ENCODE assay signal across 2 cellular contexts in the genomic region with DNA sequence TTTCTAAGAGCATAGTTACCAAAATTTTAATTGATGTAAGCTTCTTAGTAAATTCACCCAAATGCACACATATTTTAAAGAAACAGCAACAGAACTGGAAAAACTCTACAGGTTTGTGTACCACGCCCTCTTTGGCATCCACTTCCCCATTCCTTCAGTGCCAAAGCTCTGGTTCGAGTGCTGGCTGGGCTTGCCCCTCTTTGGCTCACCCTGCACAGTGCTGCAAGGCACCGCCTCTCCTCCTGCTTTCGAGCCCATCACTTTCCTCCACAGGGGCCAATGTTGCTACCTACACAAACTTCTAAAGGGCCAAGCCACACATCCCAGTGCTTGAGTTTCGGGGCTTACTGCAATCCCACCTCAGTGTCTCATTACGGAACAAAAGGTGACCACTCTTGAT.
TF ChIP-seq lines count a peak whose summit lies in the region.

No MANE protein-coding gene starts in this region.

TF ChIP-seq in IMR-90, 13 proteins besides CTCF, POLR2A, EP300 and RAD21:
- TF ChIP-seq NFE2L2 (IDR thresholded peaks at IDR 0.05; ENCODE audit: low read depth, low read length), result no peak
- TF ChIP-seq CEBPB (IDR thresholded peaks at IDR 0.05; ENCODE audit: low read depth, low read length), result no peak
- no peak for TF ChIP-seq SMC3 (IDR thresholded peaks at IDR 0.05; ENCODE audit: low read depth, low read length)
- TF ChIP-seq FOS (IDR thresholded peaks at IDR 0.05; ENCODE audit: low read depth, low read length), result no peak
- no peak for TF ChIP-seq BHLHE40 (IDR thresholded peaks at IDR 0.05; ENCODE audit: low read depth, low read length)
- TF ChIP-seq CHD1 (IDR thresholded peaks at IDR 0.05; ENCODE audit: low read depth, low read length), result no peak
- TF ChIP-seq MXI1 (IDR thresholded peaks at IDR 0.05; ENCODE audit: borderline replicate concordance, low read depth, low read length), result no peak
- no peak for TF ChIP-seq RFX5 (IDR thresholded peaks at IDR 0.05; ENCODE audit: low read depth, low read length)
- TF ChIP-seq MAFK (IDR thresholded peaks at IDR 0.05; ENCODE audit: low read depth, low read length), result no peak
- TF ChIP-seq RCOR1 (IDR thresholded peaks at IDR 0.05; ENCODE audit: insufficient replicate concordance, low read length), result no peak
- no peak for TF ChIP-seq MAZ (IDR thresholded peaks at IDR 0.05; ENCODE audit: borderline replicate concordance, low read depth, low read length)
- TF ChIP-seq, protein P1, sequence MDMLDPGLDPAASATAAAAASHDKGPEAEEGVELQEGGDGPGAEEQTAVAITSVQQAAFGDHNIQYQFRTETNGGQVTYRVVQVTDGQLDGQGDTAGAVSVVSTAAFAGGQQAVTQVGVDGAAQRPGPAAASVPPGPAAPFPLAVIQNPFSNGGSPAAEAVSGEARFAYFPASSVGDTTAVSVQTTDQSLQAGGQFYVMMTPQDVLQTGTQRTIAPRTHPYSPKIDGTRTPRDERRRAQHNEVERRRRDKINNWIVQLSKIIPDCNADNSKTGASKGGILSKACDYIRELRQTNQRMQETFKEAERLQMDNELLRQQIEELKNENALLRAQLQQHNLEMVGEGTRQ (IDR thresholded peaks at IDR 0.05; ENCODE audit: low read depth, low read length), result no peak
- TF ChIP-seq, protein P2, sequence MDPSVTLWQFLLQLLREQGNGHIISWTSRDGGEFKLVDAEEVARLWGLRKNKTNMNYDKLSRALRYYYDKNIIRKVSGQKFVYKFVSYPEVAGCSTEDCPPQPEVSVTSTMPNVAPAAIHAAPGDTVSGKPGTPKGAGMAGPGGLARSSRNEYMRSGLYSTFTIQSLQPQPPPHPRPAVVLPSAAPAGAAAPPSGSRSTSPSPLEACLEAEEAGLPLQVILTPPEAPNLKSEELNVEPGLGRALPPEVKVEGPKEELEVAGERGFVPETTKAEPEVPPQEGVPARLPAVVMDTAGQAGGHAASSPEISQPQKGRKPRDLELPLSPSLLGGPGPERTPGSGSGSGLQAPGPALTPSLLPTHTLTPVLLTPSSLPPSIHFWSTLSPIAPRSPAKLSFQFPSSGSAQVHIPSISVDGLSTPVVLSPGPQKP (IDR thresholded peaks at IDR 0.05; ENCODE audit: borderline replicate concordance, low read depth, low read length), result no peak

TF ChIP-seq in WTC11, 78 proteins besides CTCF, POLR2A, EP300 and RAD21:
- TF ChIP-seq NR2C2 (CRISPR knock-in tag; IDR thresholded peaks at IDR 0.05), result no peak
- TF ChIP-seq, protein P3, sequence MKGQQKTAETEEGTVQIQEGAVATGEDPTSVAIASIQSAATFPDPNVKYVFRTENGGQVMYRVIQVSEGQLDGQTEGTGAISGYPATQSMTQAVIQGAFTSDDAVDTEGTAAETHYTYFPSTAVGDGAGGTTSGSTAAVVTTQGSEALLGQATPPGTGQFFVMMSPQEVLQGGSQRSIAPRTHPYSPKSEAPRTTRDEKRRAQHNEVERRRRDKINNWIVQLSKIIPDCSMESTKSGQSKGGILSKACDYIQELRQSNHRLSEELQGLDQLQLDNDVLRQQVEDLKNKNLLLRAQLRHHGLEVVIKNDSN (CRISPR knock-in tag; IDR thresholded peaks at IDR 0.05), result no peak
- TF ChIP-seq, protein P4, sequence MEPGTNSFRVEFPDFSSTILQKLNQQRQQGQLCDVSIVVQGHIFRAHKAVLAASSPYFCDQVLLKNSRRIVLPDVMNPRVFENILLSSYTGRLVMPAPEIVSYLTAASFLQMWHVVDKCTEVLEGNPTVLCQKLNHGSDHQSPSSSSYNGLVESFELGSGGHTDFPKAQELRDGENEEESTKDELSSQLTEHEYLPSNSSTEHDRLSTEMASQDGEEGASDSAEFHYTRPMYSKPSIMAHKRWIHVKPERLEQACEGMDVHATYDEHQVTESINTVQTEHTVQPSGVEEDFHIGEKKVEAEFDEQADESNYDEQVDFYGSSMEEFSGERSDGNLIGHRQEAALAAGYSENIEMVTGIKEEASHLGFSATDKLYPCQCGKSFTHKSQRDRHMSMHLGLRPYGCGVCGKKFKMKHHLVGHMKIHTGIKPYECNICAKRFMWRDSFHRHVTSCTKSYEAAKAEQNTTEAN (CRISPR knock-in tag; IDR thresholded peaks at IDR 0.05), result no peak
- TF ChIP-seq, protein P5, sequence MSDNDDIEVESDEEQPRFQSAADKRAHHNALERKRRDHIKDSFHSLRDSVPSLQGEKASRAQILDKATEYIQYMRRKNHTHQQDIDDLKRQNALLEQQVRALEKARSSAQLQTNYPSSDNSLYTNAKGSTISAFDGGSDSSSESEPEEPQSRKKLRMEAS (CRISPR knock-in tag; IDR thresholded peaks at IDR 0.05), result no peak
- TF ChIP-seq SMAD4 (CRISPR knock-in tag; IDR thresholded peaks at IDR 0.05), result no peak
